Comparison of ENCODE assay signal across 9 cellular contexts in the genomic region with DNA sequence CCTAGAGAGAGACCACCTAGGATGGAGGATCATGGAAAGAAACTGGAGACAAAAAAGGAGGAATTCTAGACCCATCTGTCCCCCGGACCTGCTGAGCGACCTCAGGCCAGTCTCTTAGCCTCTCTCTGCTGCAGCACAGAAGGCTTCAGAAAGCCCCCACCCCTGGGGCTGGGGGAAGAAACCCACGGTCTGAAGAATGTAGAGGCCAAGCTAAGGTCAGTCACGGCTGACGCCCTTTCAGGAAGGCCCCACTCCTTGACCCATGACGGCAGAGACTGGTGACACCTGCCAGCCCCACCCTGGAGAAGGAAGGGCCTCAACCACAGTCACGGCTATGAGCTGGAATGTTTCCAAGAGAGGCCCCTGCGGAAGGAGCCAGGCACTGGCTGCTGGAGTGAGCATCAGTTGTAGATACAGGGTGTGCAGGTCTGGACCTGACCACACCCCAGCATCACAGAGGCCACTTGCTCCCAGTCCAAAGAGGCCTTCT.
DNase-seq lines count a peak whose midpoint lies in the region; ATAC-seq, FAIRE-seq and TF ChIP-seq lines count a peak whose summit lies in the region.
"Had no signal": no experiment of that assay in that cellular context is flagged by ENCODE, and none has a peak within 500 bp of the region (broad histone marks: within the 10 kb centered on the region; RNA-seq: fewer than 3 reads in every experiment).

No MANE protein-coding gene starts in this region.

- peak; percentile 95 for FAIRE-seq in GM12892 (lab: Jason Lieb, UNC)

- DNase-seq in GM12892 (ENCODE audit: insufficient read length) (peak; percentile 73), left kidney (ENCODE audit: low read depth, low spot score) (peak; percentile 91), foreskin melanocyte (no peak), NCI-H2107 (lab: John Stamatoyannopoulos, UW) (no peak)
- no peak for DNase-seq in stimulated activated CD4-positive, alpha-beta T cell treated with anti-CD3 and anti-CD28 coated beads, Interleukin-4, amount 100 ng/mL, for 4 hours
- no peak for DNase-seq in stimulated activated CD4-positive, alpha-beta T cell treated with anti-CD3 and anti-CD28 coated beads, Interleukin-2, amount 100 ng/mL, for 24 hours
- DNase-seq: dermis blood vessel endothelial cell had no signal

- ATAC-seq in GM21423 (IDR thresholded peaks at IDR 0.05; ENCODE audit: unreplicated experiment): peak; percentile 76
- peak; percentile 78 for ATAC-seq in HG03457 (IDR thresholded peaks at IDR 0.05; ENCODE audit: unreplicated experiment)

- no peak for TF ChIP-seq POLR2A in GM12892 (IDR thresholded peaks at IDR 0.05; ENCODE audit: low read depth, low read length)

Comparison
In these comparisons a context has a peak if more than half of its experiments do, and no peak if none do; other contexts are left out.
1. DNase-seq: peak in GM12892 (single experiment) and left kidney (single experiment); none in foreskin melanocyte (single experiment), NCI-H2107 (single experiment), stimulated activated CD4-positive, alpha-beta T cell treated with anti-CD3 and anti-CD28 coated beads, Interleukin-4, amount 100 ng/mL, for 4 hours (0 of 2) and stimulated activated CD4-positive, alpha-beta T cell treated with anti-CD3 and anti-CD28 coated beads, Interleukin-2, amount 100 ng/mL, for 24 hours (0 of 2).